In genomic region chr13:51786425-51787010, GRCh38 we compare ENCODE assay signal across 13 cellular contexts. TPM values are rescaled to one million over a fixed set of nuclear protein-coding genes. Genes with fewer than 3 reads are reported as not detected.
A peak's percentile ranks its signal among the peaks of the same experiment; 100 is the strongest.
DNase-seq lines count a peak whose midpoint lies in the region; ATAC-seq and TF ChIP-seq lines count a peak whose summit lies in the region.
"Had no signal": no experiment of that assay in that cellular context is flagged by ENCODE, and none has a peak within 500 bp of the region (broad histone marks: within the 10 kb centered on the region; RNA-seq: fewer than 3 reads in every experiment).

No MANE protein-coding gene starts in this region.

- H3K4me3 ChIP-seq in ACC112 (ENCODE audit: low read depth, low read length) (0 out of 2 replicates have a peak overlapping the region, but pooled peaks have one; percentile 25), parathyroid adenoma (ENCODE audit: low read depth, low read length) (peak overlapping the region; percentile 41), brain microvascular endothelial cell (ENCODE audit: low read depth, low read length) (no peak overlapping the region)

- H3K4me1 ChIP-seq in ACC112 (ENCODE audit: control insufficient read depth, insufficient read depth, low read length, unreplicated experiment) (peaks cover 19% of the 10 kb centered on the region), parathyroid adenoma (peaks cover 35% of the 10 kb centered on the region)

- no peak for DNase-seq in Right ventricle myocardium superior
- no peak for DNase-seq in activated CD8-positive, alpha-beta memory T cell treated with anti-CD3 and anti-CD28 coated beads, Interleukin-2, amount 10 ng/mL, durations not matched to agents 7 days and 5 days
- no peak for DNase-seq in brain microvascular endothelial cell
- DNase-seq: activated CD8-positive, alpha-beta T cell treated with anti-CD3 and anti-CD28 coated beads for 36 hours; H7; T-helper 2 cell had no signal

- no peaks in the 10 kb centered on the region for H3K79me2 ChIP-seq in ACC112 (ENCODE audit: control insufficient read depth, insufficient read depth, low read length, unreplicated experiment)
- no peaks in the 10 kb centered on the region for H3K79me2 ChIP-seq in parathyroid adenoma

- H3K36me3 ChIP-seq in ACC112 (ENCODE audit: insufficient read depth, low read length) (no peaks in the 10 kb centered on the region), parathyroid adenoma (ENCODE audit: control insufficient read depth, insufficient read depth, low read length) (no peaks in the 10 kb centered on the region), brain microvascular endothelial cell (replicated peaks) (no peaks in the 10 kb centered on the region)

- CTCF ChIA-PET in activated CD8-positive, alpha-beta memory T cell treated with anti-CD3 and anti-CD28 coated beads, Interleukin-2, amount 10 ng/mL, durations not matched to agents 7 days and 5 days (lab: Charles Lee) = interaction anchor here (0.7 to 1.0 kb wide), 3 partner anchors 8 to 11 kb away, joined by 3 to 5 read pairs (median 4); no protein-coding TSS in a partner anchor

- no peaks in the 10 kb centered on the region for H3K27me3 Mint-ChIP-seq in activated CD8-positive, alpha-beta memory T cell treated with anti-CD3 and anti-CD28 coated beads, Interleukin-2, amount 10 ng/mL, durations not matched to agents 7 days and 5 days
- H3K27me3 Mint-ChIP-seq: activated CD8-positive, alpha-beta T cell treated with anti-CD3 and anti-CD28 coated beads for 36 hours; memory B cell had no signal

- ATAC-seq in SK-N-SH treated with all-trans-retinoic acid at 6 μM for 48 hours (peak; percentile 52), Right ventricle myocardium superior (ENCODE audit: poor library complexity) (peak; percentile 26), HG02973 (IDR thresholded peaks at IDR 0.05; ENCODE audit: unreplicated experiment) (no peak), GM21717 (IDR thresholded peaks at IDR 0.05; ENCODE audit: unreplicated experiment) (no peak)
- no peak for ATAC-seq in activated CD8-positive, alpha-beta memory T cell treated with anti-CD3 and anti-CD28 coated beads, Interleukin-2, amount 10 ng/mL, durations not matched to agents 7 days and 5 days
- ATAC-seq: activated CD8-positive, alpha-beta T cell treated with anti-CD3 and anti-CD28 coated beads for 36 hours had no signal

- no peak overlapping the region for H3K9ac ChIP-seq in parathyroid adenoma

- H3K9me3 Mint-ChIP-seq in activated CD8-positive, alpha-beta memory T cell treated with anti-CD3 and anti-CD28 coated beads, Interleukin-2, amount 10 ng/mL, durations not matched to agents 7 days and 5 days (ENCODE audit: low read depth) = no peaks in the 10 kb centered on the region
- H3K9me3 Mint-ChIP-seq: activated CD8-positive, alpha-beta T cell treated with anti-CD3 and anti-CD28 coated beads for 36 hours; dendritic cell treated with granulocyte-macrophage colony-stimulating factor and Interleukin-4, amounts not matched to agents 40 ng/mL and 50 ng/mL, for 4 days; memory B cell had no signal

- no peak for TF ChIP-seq CTCF in parathyroid adenoma (IDR thresholded peaks at IDR 0.05)
- TF ChIP-seq CTCF in brain microvascular endothelial cell (IDR thresholded peaks at IDR 0.05; ENCODE audit: low read depth, low read length, missing control alignments) = no peak

- H3K27ac ChIP-seq in ACC112 (ENCODE audit: low read depth, low read length) = no peak overlapping the region
- H3K27ac ChIP-seq in parathyroid adenoma = peak overlapping the region; percentile 98
- H3K27ac ChIP-seq in brain microvascular endothelial cell = no peak overlapping the region

- no peak overlapping the region for H3K27ac Mint-ChIP-seq in activated CD8-positive, alpha-beta memory T cell treated with anti-CD3 and anti-CD28 coated beads, Interleukin-2, amount 10 ng/mL, durations not matched to agents 7 days and 5 days
- H3K27ac Mint-ChIP-seq: activated CD8-positive, alpha-beta T cell treated with anti-CD3 and anti-CD28 coated beads for 36 hours; dendritic cell treated with granulocyte-macrophage colony-stimulating factor and Interleukin-4, amounts not matched to agents 40 ng/mL and 50 ng/mL, for 4 days; memory B cell had no signal

- H3K4me2 ChIP-seq in parathyroid adenoma (ENCODE audit: low read length) = peak overlapping the region; percentile 53

- H3K4me3 Mint-ChIP-seq in activated CD8-positive, alpha-beta memory T cell treated with anti-CD3 and anti-CD28 coated beads, Interleukin-2, amount 10 ng/mL, durations not matched to agents 7 days and 5 days = no peak overlapping the region
- H3K4me3 Mint-ChIP-seq: activated CD8-positive, alpha-beta T cell treated with anti-CD3 and anti-CD28 coated beads for 36 hours; dendritic cell treated with granulocyte-macrophage colony-stimulating factor and Interleukin-4, amounts not matched to agents 40 ng/mL and 50 ng/mL, for 4 days; memory B cell had no signal

- H3K27me3 ChIP-seq in ACC112 (ENCODE audit: insufficient read depth, low read length) (no peaks in the 10 kb centered on the region), parathyroid adenoma (ENCODE audit: control insufficient read depth, insufficient read depth, low read length) (no peaks in the 10 kb centered on the region), brain microvascular endothelial cell (replicated peaks) (no peaks in the 10 kb centered on the region)

- H2AFZ ChIP-seq in ACC112 (ENCODE audit: low read length, unreplicated experiment) (peak overlapping the region; percentile 51), parathyroid adenoma (peak overlapping the region; percentile 74)

- intact Hi-C loops in Right ventricle myocardium superior (cut with DNase I) = no loop called here

- no peaks in the 10 kb centered on the region for H3K9me3 ChIP-seq in parathyroid adenoma (ENCODE audit: control insufficient read depth, low read length)

- in situ Hi-C loops in brain microvascular endothelial cell (cut with HindIII; ENCODE audit: low pct_ligation_motif_present, low sequenced_read_pairs) = no loop called here

- no peaks in the 10 kb centered on the region for H3K36me3 Mint-ChIP-seq in activated CD8-positive, alpha-beta memory T cell treated with anti-CD3 and anti-CD28 coated beads, Interleukin-2, amount 10 ng/mL, durations not matched to agents 7 days and 5 days

- H3K4me1 Mint-ChIP-seq in activated CD8-positive, alpha-beta memory T cell treated with anti-CD3 and anti-CD28 coated beads, Interleukin-2, amount 10 ng/mL, durations not matched to agents 7 days and 5 days = peaks cover 10% of the 10 kb centered on the region

TF ChIP-seq in SK-N-SH treated with all-trans-retinoic acid at 6 μM for 48 hours, 23 proteins besides CTCF, POLR2A, EP300 and RAD21:
- TF ChIP-seq TCF4 (CRISPR knock-in tag; IDR thresholded peaks at IDR 0.05; ENCODE audit: borderline replicate concordance) (0 out of 2 replicates have a peak, but pooled peaks have one; percentile 1), CSDC2 (CRISPR knock-in tag; IDR thresholded peaks at IDR 0.05) (no peak)

RNA-seq across cellular contexts. Expression of gene DHRS12, which starts 17.4 kb away (rescaled TPM):
- 10.4 TPM for total RNA-seq in Right ventricle myocardium superior
- total RNA-seq in activated CD8-positive, alpha-beta memory T cell treated with anti-CD3 and anti-CD28 coated beads, Interleukin-2, amount 10 ng/mL, durations not matched to agents 7 days and 5 days = 1 to 10 TPM; 6.0 to 6.6 TPM

RNA-seq across cellular contexts. Expression of gene TMEM272, which starts 58.5 kb away (rescaled TPM):
- 0.38 TPM for total RNA-seq in Right ventricle myocardium superior
- under 1 TPM; 0.09 TPM for total RNA-seq in activated CD8-positive, alpha-beta memory T cell treated with anti-CD3 and anti-CD28 coated beads, Interleukin-2, amount 10 ng/mL, durations not matched to agents 7 days and 5 days
- total RNA-seq: H7 had no signal

Comparison
In these comparisons a context has a peak if more than half of its experiments do, and no peak if none do; other contexts are left out.
1. ATAC-seq: peak in SK-N-SH treated with all-trans-retinoic acid at 6 μM for 48 hours (single experiment) and Right ventricle myocardium superior (single experiment); none in activated CD8-positive, alpha-beta memory T cell treated with anti-CD3 and anti-CD28 coated beads, Interleukin-2, amount 10 ng/mL, durations not matched to agents 7 days and 5 days (single experiment), HG02973 (single experiment) and GM21717 (single experiment).